8 cellular contexts compared by ENCODE assay signal in the genomic region with DNA sequence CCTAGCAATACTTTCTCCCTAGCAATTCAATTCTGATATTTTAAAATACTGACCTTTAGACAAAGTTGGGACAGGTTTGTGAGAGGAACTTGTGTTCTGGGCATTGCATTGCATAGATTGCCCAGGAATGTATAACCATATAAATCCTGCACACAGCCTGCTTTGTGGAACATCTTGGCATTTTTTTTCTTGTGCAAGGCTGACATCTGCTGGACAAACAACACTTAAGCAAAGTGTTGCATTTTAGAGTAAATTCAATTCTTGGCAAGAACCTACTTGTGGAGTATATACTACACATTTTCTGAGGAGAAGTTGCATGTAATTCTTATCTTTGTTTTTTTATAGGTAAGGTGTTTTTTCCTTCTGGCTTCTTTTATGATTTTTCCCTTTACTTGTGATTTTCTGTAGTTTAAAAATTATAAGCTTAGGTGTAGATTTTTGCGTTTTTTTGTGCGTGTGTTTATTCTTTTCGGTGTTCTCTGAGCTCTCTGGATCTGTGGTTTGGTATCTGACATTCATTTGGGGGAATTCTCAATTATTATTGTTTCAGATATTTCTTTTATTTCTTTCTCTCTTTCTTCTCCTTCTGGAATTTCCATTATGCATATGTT. TPM values are rescaled to one million over a fixed set of nuclear protein-coding genes. Genes with fewer than 3 reads are reported as not detected.
DNase-seq lines count a peak whose midpoint lies in the region; ATAC-seq and TF ChIP-seq lines count a peak whose summit lies in the region.

No MANE protein-coding gene starts in this region.

- H3K4me3 ChIP-seq in NB4 (ENCODE audit: low read depth, low read length) = no peak overlapping the region

- no peaks in the 10 kb centered on the region for H3K36me3 Mint-ChIP-seq in MCF 10A (ENCODE audit: insufficient read depth, unreplicated experiment)

- DNase-seq in Ammon's horn (ENCODE audit: low spot score) (peak; percentile 83), GM13977 (ENCODE audit: low spot score) (peak; percentile 25), NB4 (ENCODE audit: low read depth) (peak; percentile 72), SKM-1 treated with dmso at 0.1 percent for 144 hours (lab: John Stamatoyannopoulos, UW; ENCODE audit: unreplicated experiment) (peak; percentile 5), MCF 10A (ENCODE audit: unreplicated experiment) (peak; percentile 71), inferior parietal cortex (ENCODE audit: extremely low spot score) (peak; percentile 91)
- DNase-seq in stimulated activated CD4-positive, alpha-beta T cell treated with anti-CD3 and anti-CD28 coated beads, TNF-alpha, amount 100 ng/mL, for 24 hours (ENCODE audit: low read depth in 3 of 3) = peak in 2 of 3 experiments; percentile 25 to 44

- H3K27me3 Mint-ChIP-seq in MCF 10A (ENCODE audit: insufficient read depth, unreplicated experiment) = peaks cover 48% of the 10 kb centered on the region

- BruUV-seq in MCF 10A (replicated peaks; lab: Mats Ljungman, UMichigan) = no TSS peak

- H3K9me3 Mint-ChIP-seq in MCF 10A (ENCODE audit: unreplicated experiment) = no peaks in the 10 kb centered on the region

- POLR2A ChIA-PET in MCF 10A (lab: Yijun Ruan, JAX) = no interaction called here

- H3K4me3 Mint-ChIP-seq in MCF 10A (ENCODE audit: unreplicated experiment) = no peak overlapping the region

- no peak for ATAC-seq in HG03139 (IDR thresholded peaks at IDR 0.05; ENCODE audit: unreplicated experiment)

- intact Hi-C loops in MCF 10A (cut with micrococcal nuclease) = loop anchor here (1.0 kb wide), 6 partner anchors 23 to 355 kb away; partner anchors contain the start of gene MUCL1

- H3K27ac Mint-ChIP-seq in MCF 10A (ENCODE audit: low read depth, unreplicated experiment) = no peak overlapping the region

- no peaks in the 10 kb centered on the region for H3K4me1 Mint-ChIP-seq in MCF 10A (ENCODE audit: insufficient read depth, unreplicated experiment)

- CTCF ChIA-PET in MCF 10A (lab: Yijun Ruan, JAX) = interaction anchor here (0.6 to 7.0 kb wide), 47 partner anchors 10 to 503 kb away, joined by 3 to 116 read pairs (median 4); partner anchors contain the start of gene MUCL1

- in situ Hi-C loops in GM13977 (cut with MboI; ENCODE audit: low pct_unique_long_range_greater_than_20kb, low sequenced_read_pairs, unreplicated experiment) = loop anchor here (25.0 kb wide), 1 partner anchor 221 kb away; no protein-coding TSS in a partner anchor

- TF ChIP-seq CTCF in GM13977 (IDR thresholded peaks at IDR 0.05; ENCODE audit: extremely low read depth, insufficient read depth, missing control alignments) = peak; percentile 73
- TF ChIP-seq CTCF in NB4 (IDR thresholded peaks at IDR 0.05; ENCODE audit: low read depth, low read length) = peak; percentile 58
- peak; percentile 71 for TF ChIP-seq CTCF in MCF 10A (IDR thresholded peaks at IDR 0.05; ENCODE audit: unreplicated experiment)

- TF ChIP-seq POLR2A in NB4 (IDR thresholded peaks at IDR 0.05; ENCODE audit: extremely low read depth, insufficient read length) = no peak

RNA-seq across cellular contexts. Expression of gene TESPA1, which starts 26.4 kb away (rescaled TPM):
- not detected in 2 replicates for total RNA-seq in MCF 10A (2022)

Comparison
In these comparisons a context has a peak if more than half of its experiments do, and no peak if none do; other contexts are left out.
1. DNase-seq: peak in every context shown above with its lines; median percentile 91 in inferior parietal cortex; 83 in Ammon's horn; 72 in NB4; 71 in MCF 10A; 34 in stimulated activated CD4-positive, alpha-beta T cell treated with anti-CD3 and anti-CD28 coated beads, TNF-alpha, amount 100 ng/mL, for 24 hours; 25 in GM13977; 5 in SKM-1 treated with dmso at 0.1 percent for 144 hours.